In the genomic region with DNA sequence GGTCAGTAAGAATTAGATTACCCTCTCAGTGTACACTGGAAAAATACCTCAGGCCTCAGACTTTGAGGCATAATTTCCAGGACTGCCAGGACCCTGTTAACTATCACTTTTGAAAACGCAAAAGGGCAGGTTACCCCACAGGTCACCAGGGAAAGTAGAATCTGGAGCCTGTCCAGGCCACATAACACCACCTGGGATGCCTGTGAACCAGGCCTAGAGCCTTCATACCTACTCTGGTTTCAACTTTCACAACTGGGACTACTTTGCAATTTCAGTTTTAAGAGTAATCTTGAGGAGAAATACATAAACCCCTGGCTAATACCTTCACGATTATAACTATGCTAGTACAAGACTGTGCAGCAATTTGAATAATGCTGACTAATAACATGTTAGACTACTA, we compare ENCODE assay signal across 6 cellular contexts.
"Had no signal": no experiment of that assay in that cellular context is flagged by ENCODE, and none has a peak within 500 bp of the region (broad histone marks: within the 10 kb centered on the region; RNA-seq: fewer than 3 reads in every experiment).

No MANE protein-coding gene starts in this region.

- H3K4me2 ChIP-seq: GM23338 had no signal

- H2AFZ ChIP-seq: GM23338 had no signal

- H3K4me3 ChIP-seq: GM23338, K562 had no signal

- ATAC-seq: GM23338, K562 had no signal

- DNase-seq: H9, HCEC 1CT, IMR-90, KG1 had no signal
